23 cellular contexts compared by ENCODE assay signal in genomic region chr3:103976931-103977339, GRCh38.
A peak's percentile ranks its signal among the peaks of the same experiment; 100 is the strongest.
DNase-seq lines count a peak whose midpoint lies in the region; ATAC-seq, FAIRE-seq and TF ChIP-seq lines count a peak whose summit lies in the region.
"Had no signal": no experiment of that assay in that cellular context is flagged by ENCODE, and none has a peak within 500 bp of the region (broad histone marks: within the 10 kb centered on the region; RNA-seq: fewer than 3 reads in every experiment).

No MANE protein-coding gene starts in this region.

- H3K4me3 Mint-ChIP-seq in CD14-positive monocyte (no peak overlapping the region), T-helper 17 cell (no peak overlapping the region)
- H3K4me3 Mint-ChIP-seq: activated CD8-positive, alpha-beta T cell treated with anti-CD3 and anti-CD28 coated beads for 36 hours; memory B cell; neural crest cell had no signal

- ATAC-seq in GM18508 (IDR thresholded peaks at IDR 0.05; ENCODE audit: insufficient read depth, unreplicated experiment) (peak; percentile 90), GM19463 (IDR thresholded peaks at IDR 0.05; ENCODE audit: unreplicated experiment) (peak; percentile 93), HG03108 (IDR thresholded peaks at IDR 0.05; ENCODE audit: unreplicated experiment) (peak; percentile 76), GM12878 (peak; percentile 96), T-helper 17 cell (no peak)
- ATAC-seq: activated CD8-positive, alpha-beta T cell treated with anti-CD3 and anti-CD28 coated beads for 36 hours; gastroesophageal sphincter; sciatic nerve had no signal

- H3K27ac ChIP-seq in GM12878 (ENCODE audit: control insufficient read depth, insufficient read depth): no peak overlapping the region
- H3K27ac ChIP-seq: gastroesophageal sphincter, SJSA1, tibial artery had no signal

- CTCF ChIA-PET in GM12878 (lab: Yijun Ruan, JAX): interaction anchor here (0.8 to 2.8 kb wide), 8 partner anchors 9 to 30 kb away, joined by 3 to 25 read pairs (median 3); no protein-coding TSS in a partner anchor

- H3K27me3 Mint-ChIP-seq in CD14-positive monocyte (ENCODE audit: low read depth in 3 of 3) (no peaks in the 10 kb centered on the region), T-helper 17 cell (no peaks in the 10 kb centered on the region)
- H3K27me3 Mint-ChIP-seq: activated CD8-positive, alpha-beta T cell treated with anti-CD3 and anti-CD28 coated beads for 36 hours; memory B cell had no signal

- no peak overlapping the region for H2AFZ ChIP-seq in GM12878 (ENCODE audit: control insufficient read depth, low read depth, low read length)

- H3K27ac Mint-ChIP-seq in CD14-positive monocyte (no peak overlapping the region), T-helper 17 cell (no peak overlapping the region)
- H3K27ac Mint-ChIP-seq: activated CD8-positive, alpha-beta T cell treated with anti-CD3 and anti-CD28 coated beads for 36 hours; activated T-helper 2 cell treated with anti-CD3 and anti-CD28 coated beads, Interferon-gamma antibody, Interleukin-2, Interleukin-4, amounts not matched to agents 10 μg/mL and 5 μg/mL and 100 μg/mL, durations not matched to agents 14 hours and 24 hours and 36 hours; memory B cell had no signal

- in situ Hi-C loops in GM12878 (cut with MboI): no loop called here

- no peak for TF ChIP-seq RAD21 in GM12878 (IDR thresholded peaks at IDR 0.05; ENCODE audit: insufficient read depth, low read depth, low read length)

- RAD21 ChIA-PET in GM12878 (lab: Charles Lee; ENCODE audit: unreplicated experiment): interaction anchor here (1.0 to 2.1 kb wide), 9 partner anchors 8 to 52 kb away, joined by 3 to 17 read pairs (median 3); no protein-coding TSS in a partner anchor

- H3K4me2 ChIP-seq in GM12878 (ENCODE audit: control insufficient read depth, insufficient read depth): no peak overlapping the region

- H3K4me1 Mint-ChIP-seq in CD14-positive monocyte (no peaks in the 10 kb centered on the region), T-helper 17 cell (no peaks in the 10 kb centered on the region)
- H3K4me1 Mint-ChIP-seq: memory B cell had no signal

- peaks cover 0 to 6% (median 4%) of the 10 kb centered on the region in 7 donors for H3K9me3 Mint-ChIP-seq in CD14-positive monocyte
- H3K9me3 Mint-ChIP-seq: memory B cell had no signal

- H3K4me1 ChIP-seq in GM12878 (ENCODE audit: control insufficient read depth, insufficient read depth, low read length): no peaks in the 10 kb centered on the region
- H3K4me1 ChIP-seq: gastroesophageal sphincter, SJSA1, tibial artery had no signal

- no peak overlapping the region for H3K9ac ChIP-seq in GM12878 (ENCODE audit: control insufficient read depth, insufficient read depth, low read length)

- 0% methylated on average over 1 of the region's 1 CpG for WGBS in GM12878 (ENCODE audit: insufficient coverage, insufficient replicate concordance, low lambda C conversion rate, missing lambda C conversion rate)

- H3K79me2 ChIP-seq in GM12878 (ENCODE audit: control insufficient read depth, insufficient read depth, low read length): no peaks in the 10 kb centered on the region

- intact Hi-C loops in GM12878 (cut with micrococcal nuclease; ENCODE audit: unreplicated experiment) (no loop called here), CD14-positive monocyte (cut with micrococcal nuclease) (no loop called here)

- H3K36me3 ChIP-seq in GM12878 (ENCODE audit: control insufficient read depth in 2 of 2, insufficient read depth in 2 of 2, low read length in 1 of 2): no peaks in the 10 kb centered on the region
- H3K36me3 ChIP-seq: gastroesophageal sphincter, SJSA1, tibial artery had no signal

- FAIRE-seq in GM12878 (lab: Jason Lieb, UNC): no peak
- FAIRE-seq: colon, TTC549 had no signal

- H3K27me3 ChIP-seq in GM12878 (replicated peaks in 1 of 2; ENCODE audit: control insufficient read depth in 2 of 2, insufficient read depth in 2 of 2, low read length in 1 of 2): no peaks in the 10 kb centered on the region
- H3K27me3 ChIP-seq: gastroesophageal sphincter, SJSA1, tibial artery had no signal

- no TSS peak for BruUV-seq in GM12878 (replicated peaks; lab: Mats Ljungman, UMichigan)

- no peak for TF ChIP-seq EP300 in GM12878 (IDR thresholded peaks at IDR 0.05; ENCODE audit: borderline replicate concordance in 1 of 2, control insufficient read depth in 1 of 2, low read depth in 2 of 2, low read length in 2 of 2)

- H3K36me3 Mint-ChIP-seq in CD14-positive monocyte (no peaks in the 10 kb centered on the region), T-helper 17 cell (ENCODE audit: low read depth) (no peaks in the 10 kb centered on the region)
- H3K36me3 Mint-ChIP-seq: memory B cell had no signal

- no peaks in the 10 kb centered on the region for H4K20me1 ChIP-seq in GM12878 (ENCODE audit: control insufficient read depth, insufficient read depth)

- SMC1A ChIA-PET in GM12878 (lab: Charles Lee; ENCODE audit: uncharacterized antibody, unreplicated experiment): interaction anchor here (0.7 to 2.9 kb wide), 15 partner anchors 8 to 28 kb away, joined by 3 to 29 read pairs (median 5); no protein-coding TSS in a partner anchor

- H3K4me3 ChIP-seq in GM12878: no peak overlapping the region
- H3K4me3 ChIP-seq: gastroesophageal sphincter, SJSA1, tibial artery had no signal

- TF ChIP-seq POLR2A in GM12878 (IDR thresholded peaks at IDR 0.05; ENCODE audit: low read depth, low read length): no peak

- TF ChIP-seq CTCF in GM12878 (IDR thresholded peaks at IDR 0.05 in 2 of 3, conservative IDR thresholded peaks at IDR 0.05 in 1 of 3; ENCODE audit: control insufficient read depth in 2 of 3, extremely low read depth in 1 of 3, insufficient read depth in 1 of 3, low read depth in 3 of 3, low read length in 3 of 3): no peak
- no peak for TF ChIP-seq CTCF in CD14-positive monocyte (IDR thresholded peaks at IDR 0.05)

- no peak for DNase-seq in GM12878 (ENCODE audit: low read depth, low spot score)
- no peak for DNase-seq in T-helper 2 cell
- no peak for DNase-seq in C1 segment of cervical spinal cord (lab: John Stamatoyannopoulos, UW)
- no peak for DNase-seq in CD14-positive monocyte (ENCODE audit: low spot score)
- DNase-seq in T-helper 17 cell: no peak
- DNase-seq: ACHN; activated CD8-positive, alpha-beta T cell treated with anti-CD3 and anti-CD28 coated beads for 36 hours; anterior cingulate cortex; GF-D8; NCI-H1694 treated with DMSO at 0.1 percent for 48 hours; NCI-H446 treated with DMSO at 0.1 percent for 48 hours; tibial artery had no signal

- POLR2A ChIA-PET in GM12878 (lab: Charles Lee): interaction anchor here (0.6 to 1.6 kb wide), 3 partner anchors 8 to 1510 kb away, joined by 3 to 5 read pairs (median 3); no protein-coding TSS in a partner anchor

- H3K9me3 ChIP-seq in GM12878 (replicated peaks; ENCODE audit: control insufficient read depth, insufficient read depth, low read length): no peaks in the 10 kb centered on the region
- H3K9me3 ChIP-seq in T-helper 17 cell (ENCODE audit: control insufficient read depth, low read length, poor library complexity, severe bottlenecking): no peaks in the 10 kb centered on the region
- H3K9me3 ChIP-seq: gastroesophageal sphincter, SJSA1, tibial artery had no signal

TF ChIP-seq in GM12878, 131 proteins besides CTCF, POLR2A, EP300 and RAD21:
- TF ChIP-seq MLLT1 (IDR thresholded peaks at IDR 0.05) (0 out of 2 replicates have a peak, but pooled peaks have one; percentile 16), SRF (IDR thresholded peaks at IDR 0.05; ENCODE audit: low read depth in 2 of 2, low read length in 2 of 2) (no peak), ZBTB33 (IDR thresholded peaks at IDR 0.05) (0 out of 2 replicates have a peak, but pooled peaks have one; percentile 7), ATF7 (IDR thresholded peaks at IDR 0.05; ENCODE audit: low read depth) (peak; percentile 31; the same call in 1 of the 2 replicates)
